ENCODE assay signal across 14 cellular contexts in the genomic region with DNA sequence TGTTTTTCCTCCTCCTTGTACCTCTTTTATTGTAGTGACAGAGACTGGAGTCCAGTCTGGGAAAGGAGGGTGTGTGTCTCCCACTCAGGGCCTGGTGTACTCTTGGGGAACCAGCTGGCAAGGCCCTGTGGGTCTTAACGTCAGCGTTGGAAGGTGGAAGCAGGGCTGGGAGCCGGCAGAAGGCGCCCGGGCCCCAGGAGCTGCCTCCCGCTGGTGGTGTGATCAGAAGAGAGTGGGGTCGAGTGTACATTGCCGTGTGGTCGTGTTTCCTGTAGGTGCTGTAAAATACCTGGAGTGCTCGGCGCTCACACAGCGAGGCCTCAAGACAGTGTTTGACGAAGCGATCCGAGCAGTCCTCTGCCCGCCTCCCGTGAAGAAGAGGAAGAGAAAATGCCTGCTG.
"Had no signal": no experiment of that assay in that cellular context is flagged by ENCODE, and none has a peak within 500 bp of the region (broad histone marks: within the 10 kb centered on the region; RNA-seq: fewer than 3 reads in every experiment).

No MANE protein-coding gene starts in this region.

- ATAC-seq: heart right ventricle; natural killer cell treated with Interleukin-12 subunit alpha and Interleukin-12 subunit beta and Interleukin-15 and Interleukin-18, amount 100 ng/mL, for 72 hours had no signal

- H3K27ac Mint-ChIP-seq: activated naive CD8-positive, alpha-beta T cell treated with anti-CD3 and anti-CD28 coated beads for 36 hours; activated T-helper 1 cell treated with anti-CD3 and anti-CD28 coated beads, Interleukin-12 subunit alpha, Interleukin-12 subunit beta, Interleukin-2, Interleukin-4 antibody, amounts not matched to agents 30 ng/mL and 10 ng/mL and 1 ng/mL, durations not matched to agents 14 hours and 24 hours and 36 hours; natural killer cell treated with Interleukin-12 subunit alpha and Interleukin-12 subunit beta and Interleukin-15 and Interleukin-18, amount 100 ng/mL, for 72 hours had no signal

- H3K9me3 Mint-ChIP-seq: activated naive CD8-positive, alpha-beta T cell treated with anti-CD3 and anti-CD28 coated beads for 36 hours; activated T-helper 1 cell treated with anti-CD3 and anti-CD28 coated beads, Interleukin-12 subunit alpha, Interleukin-12 subunit beta, Interleukin-2, Interleukin-4 antibody, amounts not matched to agents 30 ng/mL and 10 ng/mL and 1 ng/mL, durations not matched to agents 14 hours and 24 hours and 36 hours; immature natural killer cell; natural killer cell treated with Interleukin-12 subunit alpha and Interleukin-12 subunit beta and Interleukin-15 and Interleukin-18, amount 100 ng/mL, for 72 hours had no signal

- H3K4me3 Mint-ChIP-seq: activated naive CD8-positive, alpha-beta T cell treated with anti-CD3 and anti-CD28 coated beads for 36 hours; activated T-helper 1 cell treated with anti-CD3 and anti-CD28 coated beads, Interleukin-12 subunit alpha, Interleukin-12 subunit beta, Interleukin-2, Interleukin-4 antibody, amounts not matched to agents 30 ng/mL and 10 ng/mL and 1 ng/mL, durations not matched to agents 14 hours and 24 hours and 36 hours; immature natural killer cell; natural killer cell treated with Interleukin-12 subunit alpha and Interleukin-12 subunit beta and Interleukin-15 and Interleukin-18, amount 100 ng/mL, for 72 hours had no signal

- H3K27me3 ChIP-seq: esophagus muscularis mucosa, heart right ventricle, thyroid gland had no signal

- H3K9me3 ChIP-seq: esophagus muscularis mucosa, heart right ventricle, thyroid gland had no signal

- H3K4me3 ChIP-seq: esophagus muscularis mucosa, heart right ventricle, thyroid gland had no signal

- H3K27me3 Mint-ChIP-seq: activated naive CD8-positive, alpha-beta T cell treated with anti-CD3 and anti-CD28 coated beads for 36 hours; natural killer cell treated with Interleukin-12 subunit alpha and Interleukin-12 subunit beta and Interleukin-15 and Interleukin-18, amount 100 ng/mL, for 72 hours had no signal

- DNase-seq: activated CD4-positive, alpha-beta T cell treated with anti-CD3 and anti-CD28 coated beads, Interleukin-2, amount 50 U/mL, for 4 hours; activated naive CD8-positive, alpha-beta T cell treated with anti-CD3 and anti-CD28 coated beads for 36 hours; amniotic stem cell; heart right ventricle; immature natural killer cell; occipital lobe; retina; stimulated activated CD4-positive, alpha-beta T cell treated with anti-CD3 and anti-CD28 coated beads, Interleukin-2, amount 100 ng/mL, for 24 hours; stimulated activated naive CD4-positive, alpha-beta T cell treated with Interleukin-2 at 50 U/mL for 16 hours; thyroid gland; WERI-Rb-1 had no signal

- H3K27ac ChIP-seq: esophagus muscularis mucosa, thyroid gland, WERI-Rb-1 had no signal
